Comparison of ENCODE assay signal across 8 cellular contexts in genomic region chr5:55172051-55172899, GRCh38. TPM values are rescaled to one million over a fixed set of nuclear protein-coding genes. Genes with fewer than 3 reads are reported as not detected.
DNase-seq lines count a peak whose midpoint lies in the region; ATAC-seq and TF ChIP-seq lines count a peak whose summit lies in the region.

No MANE protein-coding gene starts in this region.

- peak; percentile 77 for TF ChIP-seq CTCF in GM12873 (IDR thresholded peaks at IDR 0.05; ENCODE audit: insufficient read depth, low read depth, low read length, missing control alignments)

- H3K9me3 Mint-ChIP-seq in activated naive CD8-positive, alpha-beta T cell (ENCODE audit: low read depth): no peaks in the 10 kb centered on the region

- no peak overlapping the region for H3K27ac Mint-ChIP-seq in activated naive CD8-positive, alpha-beta T cell

- peak; percentile 64 for ATAC-seq in HG02678 (IDR thresholded peaks at IDR 0.05; ENCODE audit: unreplicated experiment)

- peak overlapping the region; percentile 88 for H3K4me3 Mint-ChIP-seq in activated naive CD8-positive, alpha-beta T cell

- no peaks in the 10 kb centered on the region for H3K36me3 Mint-ChIP-seq in activated naive CD8-positive, alpha-beta T cell

- peaks cover 49% of the 10 kb centered on the region for H3K27me3 Mint-ChIP-seq in activated naive CD8-positive, alpha-beta T cell

- peak; percentile 34 for DNase-seq in NCI-H1048 (lab: John Stamatoyannopoulos, UW)
- DNase-seq in SK-N-DZ (ENCODE audit: low spot score): peak; percentile 74
- peak in 38 of 42 donors; percentile 7 to 83 (median 58) for DNase-seq in head of caudate nucleus
- DNase-seq in posterior cingulate gyrus: peak in 6 of 10 donors; percentile 16 to 80 (median 39)
- no peak for DNase-seq in UCSD-AML1 (lab: John Stamatoyannopoulos, UW; ENCODE audit: unreplicated experiment)

- intact Hi-C loops in head of caudate nucleus (cut with DNase I) (loop anchor here (5.0 to 10.0 kb wide), 2 partner anchors 60 to 523 kb away; partner anchors contain the start of gene CCNO), posterior cingulate gyrus (cut with DNase I) (loop anchor here (5.0 kb wide), 3 partner anchors 135 to 540 kb away; partner anchors contain the start of genes DHX29, MTREX and SLC38A9)

- H3K4me1 Mint-ChIP-seq in activated naive CD8-positive, alpha-beta T cell (ENCODE audit: low read depth): peaks cover 41% of the 10 kb centered on the region

RNA-seq across cellular contexts. Expression of gene CDC20B, which starts 0.7 kb away (rescaled TPM):
- not detected in 2 replicates for polyA plus RNA-seq in SK-N-DZ (2014; cell fraction: cytosol; rRNA removed)
- not detected in 2 replicates for polyA plus RNA-seq in SK-N-DZ (2014; cell fraction: nucleus; rRNA removed)

RNA-seq across cellular contexts. Expression of gene GPX8, which starts 12.3 kb away (rescaled TPM):
- 0.25 and 0.72 TPM in 2 replicates for polyA plus RNA-seq in SK-N-DZ (2014; cell fraction: cytosol; rRNA removed)
- polyA plus RNA-seq in SK-N-DZ (2014; cell fraction: nucleus; rRNA removed): 0.16 and 0.49 TPM in 2 replicates

RNA-seq across cellular contexts. Expression of gene MCIDAS, which starts 54.8 kb away (rescaled TPM):
- 0.60 TPM in 1 of 2 replicates, not detected in the other for polyA plus RNA-seq in SK-N-DZ (2014; cell fraction: cytosol; rRNA removed)
- polyA plus RNA-seq in SK-N-DZ (2014; cell fraction: nucleus; rRNA removed): 0.33 and 0.83 TPM in 2 replicates
